In genomic region chr10:17075975-17076374, GRCh38 we compare ENCODE assay signal across 15 cellular contexts. TPM values are rescaled to one million over a fixed set of nuclear protein-coding genes. Genes with fewer than 3 reads are reported as not detected.
A peak's percentile ranks its signal among the peaks of the same experiment; 100 is the strongest.
DNase-seq lines count a peak whose midpoint lies in the region; ATAC-seq and TF ChIP-seq lines count a peak whose summit lies in the region.
"Had no signal": no experiment of that assay in that cellular context is flagged by ENCODE, and none has a peak within 500 bp of the region (broad histone marks: within the 10 kb centered on the region; RNA-seq: fewer than 3 reads in every experiment).

No MANE protein-coding gene starts in this region.

- H3K4me3 ChIP-seq in breast epithelium: no peak overlapping the region
- no peak overlapping the region for H3K4me3 ChIP-seq in suprapubic skin
- H3K4me3 ChIP-seq: body of pancreas, Peyer's patch had no signal

- intact Hi-C loops in breast epithelium (cut with DNase I; ENCODE audit: low total_unique reads): loop anchor here (2.0 kb wide), 1 partner anchor 57 kb away; no protein-coding TSS in a partner anchor

- 64% methylated on average over 2 of the region's 2 CpGs for WGBS in suprapubic skin

- no peaks in the 10 kb centered on the region for H3K36me3 ChIP-seq in breast epithelium
- H3K36me3 ChIP-seq in suprapubic skin: no peaks in the 10 kb centered on the region
- H3K36me3 ChIP-seq: Peyer's patch had no signal

- no peaks in the 10 kb centered on the region for H3K9me3 ChIP-seq in breast epithelium
- no peaks in the 10 kb centered on the region for H3K9me3 ChIP-seq in suprapubic skin
- H3K9me3 ChIP-seq: body of pancreas, Peyer's patch had no signal

- TF ChIP-seq POLR2A in breast epithelium (IDR thresholded peaks at IDR 0.05): no peak
- no peak for TF ChIP-seq POLR2A in suprapubic skin (IDR thresholded peaks at IDR 0.05)

- peak overlapping the region; percentile 30 to 43 for H3K27ac ChIP-seq in breast epithelium
- H3K27ac ChIP-seq in suprapubic skin: peak overlapping the region; percentile 59
- H3K27ac ChIP-seq: body of pancreas, VCaP had no signal

- H3K4me1 ChIP-seq in breast epithelium: no peaks in the 10 kb centered on the region
- H3K4me1 ChIP-seq in suprapubic skin: peaks cover 10% of the 10 kb centered on the region
- H3K4me1 ChIP-seq: body of pancreas, Peyer's patch had no signal

- H3K27me3 ChIP-seq in breast epithelium (no peaks in the 10 kb centered on the region), suprapubic skin (no peaks in the 10 kb centered on the region)
- H3K27me3 ChIP-seq: body of pancreas, Peyer's patch had no signal

- TF ChIP-seq CTCF in breast epithelium (IDR thresholded peaks at IDR 0.05) (no peak), suprapubic skin (IDR thresholded peaks at IDR 0.05) (no peak)

- no peak for TF ChIP-seq EP300 in suprapubic skin (IDR thresholded peaks at IDR 0.05)

- DNase-seq in LHCN-M2 (ENCODE audit: low read depth): peak; percentile 53
- DNase-seq in breast epithelium (ENCODE audit: low spot score in 2 of 2): no peak
- peak; percentile 3 for DNase-seq in kidney tubule cell (ENCODE audit: low spot score)
- DNase-seq in suprapubic skin (ENCODE audit: low spot score in 2 of 2): no peak
- no peak for DNase-seq in NCI-H524 treated with DMSO at 0.1 percent for 48 hours (lab: John Stamatoyannopoulos, UW)
- DNase-seq in germinal center (ENCODE audit: low spot score): no peak
- DNase-seq in H4 (ENCODE audit: low spot score): no peak
- DNase-seq: COR-L47, KG1, NCI-H2029 treated with DMSO at 0.1 percent for 48 hours, Peyer's patch, posterior cingulate gyrus had no signal

- ATAC-seq in GM19452 (IDR thresholded peaks at IDR 0.05; ENCODE audit: unreplicated experiment): no peak

RNA-seq across cellular contexts. Expression of gene CUBN, which starts 53.6 kb away (rescaled TPM):
- 0.32 and 0.69 TPM in 2 replicates for total RNA-seq in LHCN-M2 (2014; rRNA removed)
- 0.06 TPM for polyA plus RNA-seq in LHCN-M2 (2012)
- total RNA-seq in breast epithelium: 1 to 10 TPM; 1.6 to 5.7 (median 5.0) TPM
- 1 to 10 TPM; 1.1 to 8.4 (median 1.2) TPM for total RNA-seq in suprapubic skin
- total RNA-seq in H4 (2014; rRNA removed; shearing (Covaris generic)): 0.06 and 0.14 TPM in 2 replicates

Comparison
In these comparisons a context has a peak if more than half of its experiments do, and no peak if none do; other contexts are left out.
1. DNase-seq: peak in LHCN-M2 (single experiment) and kidney tubule cell (single experiment); none in breast epithelium (0 of 2), suprapubic skin (0 of 2), NCI-H524 treated with DMSO at 0.1 percent for 48 hours (single experiment), germinal center (single experiment) and H4 (single experiment).